Comparison of ENCODE assay signal across 27 cellular contexts in the genomic region with DNA sequence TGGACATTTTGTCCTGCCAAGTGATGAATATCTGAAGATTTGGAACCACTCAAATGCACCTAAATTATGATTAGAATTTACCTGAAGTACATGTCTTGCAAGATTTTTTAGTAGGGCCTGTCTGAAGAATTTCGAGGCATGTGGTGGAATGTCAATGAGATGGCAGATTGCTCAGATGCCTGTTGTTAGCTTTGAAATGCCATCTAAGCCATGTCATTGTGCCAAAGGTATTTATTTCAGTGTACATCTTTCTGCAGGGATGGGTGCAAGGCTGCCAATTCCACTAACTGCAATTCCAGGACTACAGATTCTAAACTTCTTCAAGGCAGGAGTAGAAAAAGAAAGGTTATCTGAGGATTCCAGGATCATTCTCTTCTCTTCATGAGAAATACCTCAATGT.
"Had no signal": no experiment of that assay in that cellular context is flagged by ENCODE, and none has a peak within 500 bp of the region (broad histone marks: within the 10 kb centered on the region; RNA-seq: fewer than 3 reads in every experiment).

No MANE protein-coding gene starts in this region.

- H3K4me3 ChIP-seq: ascending aorta, body of pancreas, cardiac muscle cell, MG63 had no signal

- ATAC-seq: activated CD8-positive, alpha-beta memory T cell treated with anti-CD3 and anti-CD28 coated beads, Interleukin-2, amount 10 ng/mL, durations not matched to agents 7 days and 5 days; activated naive CD4-positive, alpha-beta T cell treated with anti-CD3 and anti-CD28 coated beads, Interleukin-2, amount 50 U/mL, for 72 hours; activated naive CD8-positive, alpha-beta T cell treated with anti-CD3 and anti-CD28 coated beads, Interleukin-2, amount 50 U/mL, for 24 hours; body of pancreas; T-helper 17 cell; WTC11 had no signal

- DNase-seq: activated CD4-positive, alpha-beta T cell treated with anti-CD3 and anti-CD28 coated beads for 48 hours; activated CD4-positive, alpha-beta T cell treated with anti-CD3 and anti-CD28 coated beads, Interleukin-2, amount 50 U/mL, for 4 hours; activated CD4-positive, CD25-positive, alpha-beta regulatory T cell treated with anti-CD3 and anti-CD28 coated beads, Interleukin-2, amount 50 U/mL, for 72 hours; activated CD8-positive, alpha-beta memory T cell treated with anti-CD3 and anti-CD28 coated beads, Interleukin-2, amount 10 ng/mL, durations not matched to agents 7 days and 5 days; activated effector memory CD4-positive, alpha-beta T cell treated with anti-CD3 and anti-CD28 coated beads, Interleukin-2, amount 50 U/mL, for 16 hours; activated naive CD4-positive, alpha-beta T cell treated with Interleukin-2 at 50 U/mL for 16 hours; activated naive CD8-positive, alpha-beta T cell treated with anti-CD3 and anti-CD28 coated beads, Interleukin-2, amount 50 U/mL, for 24 hours; activated T-cell treated with anti-CD3 and anti-CD28 coated beads, Interleukin-2, amount 50 U/mL, for 24 hours; amniotic stem cell; body of pancreas; MG63; MV-4-11; NCI-H1092 treated with DMSO at 0.1 percent for 48 hours; NCI-H1417 treated with DMSO at 0.1 percent for 48 hours; NCI-H1694 treated with DMSO at 0.1 percent for 48 hours; NCI-H2029 treated with DMSO at 0.1 percent for 48 hours; NCI-H345; NCI-H510A treated with DMSO at 0.1 percent for 48 hours; NCI-H69; SHP77 treated with DMSO at 0.1 percent for 48 hours; T-helper 17 cell; T-helper 9 cell had no signal

- H3K36me3 ChIP-seq: ascending aorta, cardiac muscle cell, MG63 had no signal

- H3K9me3 ChIP-seq: ascending aorta, body of pancreas, MG63 had no signal

- H3K27ac ChIP-seq: ascending aorta, body of pancreas, cardiac muscle cell had no signal

- FAIRE-seq: RCC 7860 had no signal

- H3K27me3 ChIP-seq: ascending aorta, body of pancreas, cardiac muscle cell, MG63 had no signal

- H3K4me1 ChIP-seq: ascending aorta had no signal
